8 cellular contexts compared by ENCODE assay signal in the genomic region with DNA sequence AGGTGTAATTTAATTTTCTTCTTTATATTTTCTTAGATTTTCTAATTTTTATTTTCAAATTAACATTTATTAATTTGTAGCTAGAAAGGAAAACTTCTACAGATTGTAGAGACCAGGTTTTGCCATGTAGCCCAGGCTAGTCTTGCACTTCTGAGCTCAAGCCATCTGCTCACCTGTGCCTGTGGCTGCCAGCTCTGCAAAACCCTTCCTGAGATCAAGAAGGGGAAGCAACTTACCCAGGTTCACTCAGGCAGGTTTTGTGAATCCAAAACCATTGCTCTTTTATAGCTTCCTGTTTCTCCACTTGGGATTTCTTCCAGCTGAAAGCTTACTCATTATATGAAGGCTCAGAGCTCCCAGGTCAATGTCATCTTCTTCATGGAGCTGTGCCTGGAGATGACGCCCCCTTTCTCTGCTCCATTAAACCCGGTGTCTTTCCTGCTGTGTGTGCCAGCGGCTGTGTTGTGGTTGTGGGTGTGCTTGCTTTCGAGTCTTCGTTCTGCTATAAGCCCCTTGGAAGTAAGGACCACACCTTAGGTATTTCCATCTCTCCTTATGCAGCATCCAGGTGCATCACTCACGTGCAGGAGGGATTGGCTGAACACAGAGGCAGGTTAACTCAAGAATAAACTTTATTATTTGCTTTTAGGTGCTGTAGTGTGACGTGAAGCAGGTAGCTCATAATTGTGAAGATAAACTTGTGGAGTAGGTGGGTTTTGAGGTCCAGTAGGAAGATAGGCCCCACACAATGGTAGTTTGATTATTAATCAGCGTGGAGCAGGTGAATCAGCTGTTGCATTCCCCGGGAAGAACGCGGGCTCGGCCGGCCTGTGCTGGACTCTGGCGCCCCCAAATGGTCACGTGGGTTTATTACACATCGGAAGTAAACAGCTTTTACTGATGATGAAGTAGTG. TPM values are rescaled to one million over a fixed set of nuclear protein-coding genes. Genes with fewer than 3 reads are reported as not detected.
A peak's percentile ranks its signal among the peaks of the same experiment; 100 is the strongest.
DNase-seq lines count a peak whose midpoint lies in the region; ATAC-seq and TF ChIP-seq lines count a peak whose summit lies in the region.

No MANE protein-coding gene starts in this region.

- H3K36me3 Mint-ChIP-seq in CD4-positive, CD25-positive, alpha-beta regulatory T cell = no peaks in the 10 kb centered on the region
- no peaks in the 10 kb centered on the region for H3K36me3 Mint-ChIP-seq in activated CD8-positive, alpha-beta memory T cell treated with anti-CD3 and anti-CD28 coated beads, Interleukin-2, amount 10 ng/mL, durations not matched to agents 7 days and 5 days
- no peaks in the 10 kb centered on the region for H3K36me3 Mint-ChIP-seq in endodermal cell (ENCODE audit: low read depth)

- peak overlapping the region in 2 of 3 donors; percentile 47 to 68 for H3K27ac Mint-ChIP-seq in CD4-positive, CD25-positive, alpha-beta regulatory T cell
- H3K27ac Mint-ChIP-seq in activated CD8-positive, alpha-beta memory T cell treated with anti-CD3 and anti-CD28 coated beads, Interleukin-2, amount 10 ng/mL, durations not matched to agents 7 days and 5 days = no peak overlapping the region
- H3K27ac Mint-ChIP-seq in endodermal cell = no peak overlapping the region

- no peaks in the 10 kb centered on the region for H3K27me3 ChIP-seq in CD4-positive, CD25-positive, alpha-beta regulatory T cell (ENCODE audit: control insufficient read depth, insufficient read depth, low read length)
- H3K27me3 ChIP-seq in endodermal cell (ENCODE audit: control insufficient read depth, insufficient read depth, low read length, poor library complexity, severe bottlenecking) = no peaks in the 10 kb centered on the region

- peaks cover 7% of the 10 kb centered on the region for H3K27me3 Mint-ChIP-seq in CD4-positive, CD25-positive, alpha-beta regulatory T cell
- H3K27me3 Mint-ChIP-seq in activated CD8-positive, alpha-beta memory T cell treated with anti-CD3 and anti-CD28 coated beads, Interleukin-2, amount 10 ng/mL, durations not matched to agents 7 days and 5 days = peaks cover 6% of the 10 kb centered on the region
- no peaks in the 10 kb centered on the region for H3K27me3 Mint-ChIP-seq in endodermal cell (ENCODE audit: insufficient read depth)

- peak; percentile 60 to 80 for ATAC-seq in CD4-positive, CD25-positive, alpha-beta regulatory T cell (ENCODE audit: low read depth in 2 of 2)
- peak; percentile 85 for ATAC-seq in activated CD8-positive, alpha-beta memory T cell treated with anti-CD3 and anti-CD28 coated beads, Interleukin-2, amount 10 ng/mL, durations not matched to agents 7 days and 5 days
- no peak for ATAC-seq in GM18517 (IDR thresholded peaks at IDR 0.05; ENCODE audit: unreplicated experiment)

- no peaks in the 10 kb centered on the region for H3K36me3 ChIP-seq in CD4-positive, CD25-positive, alpha-beta regulatory T cell (ENCODE audit: control insufficient read depth, insufficient read depth, low read length)
- H3K36me3 ChIP-seq in endodermal cell (ENCODE audit: control insufficient read depth, insufficient read depth, low read length) = no peaks in the 10 kb centered on the region

- peak; percentile 66 to 75 (median 70) for DNase-seq in CD4-positive, CD25-positive, alpha-beta regulatory T cell
- peak; percentile 80 for DNase-seq in HuH-7 (ENCODE audit: low spot score)
- DNase-seq in NOMO-1 treated with dmso at 0.1 percent for 144 hours (lab: John Stamatoyannopoulos, UW; ENCODE audit: unreplicated experiment) = peak; percentile 39
- DNase-seq in activated CD8-positive, alpha-beta memory T cell treated with anti-CD3 and anti-CD28 coated beads, Interleukin-2, amount 10 ng/mL, durations not matched to agents 7 days and 5 days = peak; percentile 83
- peak; percentile 94 for DNase-seq in endodermal cell
- DNase-seq in middle frontal gyrus (ENCODE audit: extremely low spot score, low spot score) = peak; percentile 73
- peak; percentile 70 for DNase-seq in stimulated activated CD8-positive, alpha-beta memory T cell treated with anti-CD3 and anti-CD28 coated beads, Interleukin-4, amount 100 ng/mL, for 24 hours (ENCODE audit: low read depth)

- peaks cover 7% of the 10 kb centered on the region for H3K4me1 ChIP-seq in CD4-positive, CD25-positive, alpha-beta regulatory T cell (ENCODE audit: control insufficient read depth, insufficient read depth, low read length, poor library complexity, severe bottlenecking)
- no peaks in the 10 kb centered on the region for H3K4me1 ChIP-seq in endodermal cell (ENCODE audit: control insufficient read depth, insufficient read depth, low read length)

- no peaks in the 10 kb centered on the region for H3K9me3 ChIP-seq in CD4-positive, CD25-positive, alpha-beta regulatory T cell (ENCODE audit: control insufficient read depth in 2 of 2, low read length in 2 of 2)
- peaks cover 5% of the 10 kb centered on the region for H3K9me3 ChIP-seq in endodermal cell (ENCODE audit: control insufficient read depth, low read length)

- peaks cover 0 to 8% (median 6%) of the 10 kb centered on the region in 4 donors for H3K4me1 Mint-ChIP-seq in CD4-positive, CD25-positive, alpha-beta regulatory T cell
- H3K4me1 Mint-ChIP-seq in activated CD8-positive, alpha-beta memory T cell treated with anti-CD3 and anti-CD28 coated beads, Interleukin-2, amount 10 ng/mL, durations not matched to agents 7 days and 5 days = peaks cover 8% of the 10 kb centered on the region
- peaks cover 4% of the 10 kb centered on the region for H3K4me1 Mint-ChIP-seq in endodermal cell

- 34 to 44% methylated on average over 1 to 16 of the region's 16 CpGs for WGBS in endodermal cell (ENCODE audit: insufficient coverage in 1 of 2, insufficient read length in 1 of 2), 2 experiments

- H3K27ac ChIP-seq in CD4-positive, CD25-positive, alpha-beta regulatory T cell (ENCODE audit: insufficient read depth, low read length, poor library complexity, severe bottlenecking) = no peak overlapping the region
- no peak overlapping the region for H3K27ac ChIP-seq in endodermal cell (ENCODE audit: low read depth, low read length)

- H3K4me3 Mint-ChIP-seq in CD4-positive, CD25-positive, alpha-beta regulatory T cell = peak overlapping the region in 2 of 4 donors; percentile 4 to 49
- H3K4me3 Mint-ChIP-seq in activated CD8-positive, alpha-beta memory T cell treated with anti-CD3 and anti-CD28 coated beads, Interleukin-2, amount 10 ng/mL, durations not matched to agents 7 days and 5 days = peak overlapping the region; percentile 20
- no peak overlapping the region for H3K4me3 Mint-ChIP-seq in endodermal cell

- H3K9me3 Mint-ChIP-seq in CD4-positive, CD25-positive, alpha-beta regulatory T cell = peaks cover 0 to 2% (median 0%) of the 10 kb centered on the region in 7 donors
- no peaks in the 10 kb centered on the region for H3K9me3 Mint-ChIP-seq in activated CD8-positive, alpha-beta memory T cell treated with anti-CD3 and anti-CD28 coated beads, Interleukin-2, amount 10 ng/mL, durations not matched to agents 7 days and 5 days (ENCODE audit: low read depth)
- peaks cover 13% of the 10 kb centered on the region for H3K9me3 Mint-ChIP-seq in endodermal cell

- CTCF ChIA-PET in activated CD8-positive, alpha-beta memory T cell treated with anti-CD3 and anti-CD28 coated beads, Interleukin-2, amount 10 ng/mL, durations not matched to agents 7 days and 5 days (lab: Charles Lee) = interaction anchor here (0.6 to 11.6 kb wide), 75 partner anchors 9 to 813 kb away, joined by 3 to 260 read pairs (median 5); a partner anchor contains a TSS

- H3K4me3 ChIP-seq in CD4-positive, CD25-positive, alpha-beta regulatory T cell (ENCODE audit: low read depth, low read length) = peak overlapping the region; percentile 37
- no peak overlapping the region for H3K4me3 ChIP-seq in endodermal cell (ENCODE audit: low read length)

- no peak overlapping the region for H3K9ac ChIP-seq in endodermal cell (ENCODE audit: extremely low read depth, low read length, poor library complexity, severe bottlenecking)

- peak; percentile 94 for TF ChIP-seq CTCF in endodermal cell (conservative IDR thresholded peaks at IDR 0.05)

RNA-seq across cellular contexts. Expression of a gene that starts 42.2 kb away (rescaled TPM):
- 36.6 TPM for total RNA-seq in CD4-positive, CD25-positive, alpha-beta regulatory T cell
- 1 to 10 TPM; 1.0 to 3.9 (median 2.3) TPM for polyA plus RNA-seq in CD4-positive, CD25-positive, alpha-beta regulatory T cell
- total RNA-seq in activated CD8-positive, alpha-beta memory T cell treated with anti-CD3 and anti-CD28 coated beads, Interleukin-2, amount 10 ng/mL, durations not matched to agents 7 days and 5 days = 100 to 1,000 TPM; 176 to 205 TPM
- total RNA-seq in endodermal cell = 100 to 1,000 TPM in 1 of 2 donors, 10 to 100 TPM in 1; 58.1 to 115 TPM
- polyA plus RNA-seq in endodermal cell (2013, experiment 1 of 2) = 83.6 TPM
- polyA plus RNA-seq in endodermal cell (2013, experiment 2 of 2) = 83.0 TPM

Comparison
In these comparisons a context has a peak if more than half of its experiments do, and no peak if none do; other contexts are left out.
1. DNase-seq: peak in every context shown above with its lines; median percentile 94 in endodermal cell; 83 in activated CD8-positive, alpha-beta memory T cell treated with anti-CD3 and anti-CD28 coated beads, Interleukin-2, amount 10 ng/mL, durations not matched to agents 7 days and 5 days; 80 in HuH-7; 73 in middle frontal gyrus; 70 in CD4-positive, CD25-positive, alpha-beta regulatory T cell; 70 in stimulated activated CD8-positive, alpha-beta memory T cell treated with anti-CD3 and anti-CD28 coated beads, Interleukin-4, amount 100 ng/mL, for 24 hours; 39 in NOMO-1 treated with dmso at 0.1 percent for 144 hours.
2. H3K27ac Mint-ChIP-seq: peak in CD4-positive, CD25-positive, alpha-beta regulatory T cell (2 of 3); none in activated CD8-positive, alpha-beta memory T cell treated with anti-CD3 and anti-CD28 coated beads, Interleukin-2, amount 10 ng/mL, durations not matched to agents 7 days and 5 days (single experiment) and endodermal cell (single experiment).